In the genomic region with DNA sequence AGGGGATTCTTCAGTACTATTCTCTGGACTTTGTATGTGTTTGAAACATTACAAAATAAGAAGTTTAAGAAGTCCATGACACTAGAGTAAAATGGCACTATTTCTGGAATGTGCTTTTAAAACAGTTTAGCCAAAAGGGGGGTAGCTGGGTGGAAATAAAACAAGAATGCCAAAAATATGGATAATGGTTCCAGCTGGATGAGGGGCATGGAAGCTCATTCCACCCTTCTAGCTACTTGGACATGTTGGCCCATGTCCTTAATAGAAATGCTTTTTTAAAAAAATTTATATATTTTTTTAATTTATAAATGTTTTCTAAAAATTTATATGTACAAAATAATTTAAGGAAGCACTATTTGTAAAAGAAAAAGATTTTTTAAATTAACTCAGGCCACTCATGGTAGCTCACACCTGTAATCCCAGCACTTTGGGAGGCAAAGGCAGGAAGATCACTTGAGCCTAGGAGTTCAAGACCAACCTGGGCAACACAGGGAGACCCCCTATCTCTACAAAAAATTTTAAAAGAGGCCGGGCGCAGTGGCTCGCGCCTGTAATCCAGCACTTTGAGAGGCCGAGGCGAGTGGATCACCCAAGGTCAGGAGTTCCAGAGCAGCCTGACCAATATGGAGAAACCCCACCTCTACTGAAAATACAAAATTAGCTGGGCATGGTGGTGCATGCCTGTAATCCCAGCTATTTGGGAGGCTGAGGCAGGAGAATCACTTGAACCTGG, we compare ENCODE assay signal across 9 cellular contexts. TPM values are rescaled to one million over a fixed set of nuclear protein-coding genes. Genes with fewer than 3 reads are reported as not detected.
DNase-seq lines count a peak whose midpoint lies in the region; ATAC-seq and TF ChIP-seq lines count a peak whose summit lies in the region.
"Had no signal": no experiment of that assay in that cellular context is flagged by ENCODE, and none has a peak within 500 bp of the region (broad histone marks: within the 10 kb centered on the region; RNA-seq: fewer than 3 reads in every experiment).

No MANE protein-coding gene starts in this region.

- TF ChIP-seq CTCF in CD14-positive monocyte (IDR thresholded peaks at IDR 0.05) (no peak), OCI-LY3 (IDR thresholded peaks at IDR 0.05; ENCODE audit: low read depth, low read length) (no peak), endodermal cell (conservative IDR thresholded peaks at IDR 0.05) (no peak), ovary (IDR thresholded peaks at IDR 0.05) (no peak)

- no peak overlapping the region for H2BK12ac ChIP-seq in trophoblast cell (ENCODE audit: low read length)

- peaks cover 32 to 38% of the 10 kb centered on the region in 2 donors for H3K36me3 Mint-ChIP-seq in CD14-positive monocyte
- peaks cover 13% of the 10 kb centered on the region for H3K36me3 Mint-ChIP-seq in endodermal cell (ENCODE audit: low read depth)

- H3K79me2 ChIP-seq in OCI-LY3 (ENCODE audit: low read length) (peaks cover 76% of the 10 kb centered on the region), trophoblast cell (ENCODE audit: control insufficient read depth, insufficient read depth, low read length, poor library complexity) (peaks cover 15% of the 10 kb centered on the region)

- H3K4me1 Mint-ChIP-seq in CD14-positive monocyte (peaks cover 34% of the 10 kb centered on the region), endodermal cell (peaks cover 26% of the 10 kb centered on the region)

- no peak for TF ChIP-seq EP300 in ovary (IDR thresholded peaks at IDR 0.05)

- peak overlapping the region; percentile 49 for H3K4me3 ChIP-seq in OCI-LY3 (ENCODE audit: low read length)
- no peak overlapping the region for H3K4me3 ChIP-seq in endodermal cell (ENCODE audit: low read length)
- no peak overlapping the region for H3K4me3 ChIP-seq in trophoblast cell (ENCODE audit: low read depth, low read length)
- no peak overlapping the region for H3K4me3 ChIP-seq in ovary

- peak overlapping the region; percentile 68 for H2BK120ac ChIP-seq in trophoblast cell (ENCODE audit: insufficient read depth, low read length, poor library complexity)

- no peaks in the 10 kb centered on the region for H4K20me1 ChIP-seq in OCI-LY3 (ENCODE audit: insufficient read depth, low read length)

- no peaks in the 10 kb centered on the region for H3K27me3 ChIP-seq in OCI-LY3 (ENCODE audit: low read depth, low read length)
- H3K27me3 ChIP-seq in endodermal cell (ENCODE audit: control insufficient read depth, insufficient read depth, low read length, poor library complexity, severe bottlenecking): no peaks in the 10 kb centered on the region
- no peaks in the 10 kb centered on the region for H3K27me3 ChIP-seq in trophoblast cell (ENCODE audit: insufficient read depth, low read length)
- no peaks in the 10 kb centered on the region for H3K27me3 ChIP-seq in ovary

- H3K4ac ChIP-seq in trophoblast cell (ENCODE audit: low read depth, low read length): no peak overlapping the region

- no peak overlapping the region for H4K91ac ChIP-seq in trophoblast cell (ENCODE audit: low read depth, low read length)

- intact Hi-C loops in CD14-positive monocyte (cut with micrococcal nuclease): loop anchor here in 1 of 2 donors (5.0 kb wide), 1 partner anchor 552 kb away; no protein-coding TSS in a partner anchor
- intact Hi-C loops in ovary (cut with DNase I): no loop called here

- H2AFZ ChIP-seq in OCI-LY3 (ENCODE audit: low read depth, low read length) (no peak overlapping the region), trophoblast cell (ENCODE audit: insufficient read depth, low read length, poor library complexity) (no peak overlapping the region)

- no peak for TF ChIP-seq POLR2A in ovary (IDR thresholded peaks at IDR 0.05)

- H3K14ac ChIP-seq in trophoblast cell (ENCODE audit: low read length): no peak overlapping the region

- ATAC-seq in HG03139 (IDR thresholded peaks at IDR 0.05; ENCODE audit: unreplicated experiment): no peak

- no peak overlapping the region for H3K18ac ChIP-seq in trophoblast cell (ENCODE audit: low read length)

- H3K36me3 ChIP-seq in OCI-LY3 (replicated peaks; ENCODE audit: low read depth, low read length): peaks cover 20% of the 10 kb centered on the region
- H3K36me3 ChIP-seq in endodermal cell (ENCODE audit: control insufficient read depth, insufficient read depth, low read length): peaks cover 22% of the 10 kb centered on the region
- H3K36me3 ChIP-seq in trophoblast cell (ENCODE audit: control insufficient read depth in 1 of 2, insufficient read depth in 2 of 2, low read length in 2 of 2): peaks cover 2% of the 10 kb centered on the region in 2 experiments
- H3K36me3 ChIP-seq in ovary: no peaks in the 10 kb centered on the region

- no peak overlapping the region for H4K12ac ChIP-seq in trophoblast cell (ENCODE audit: low read depth, low read length)

- H3K23ac ChIP-seq in trophoblast cell (ENCODE audit: low read length): no peak overlapping the region

- no peak for DNase-seq in CD14-positive monocyte (ENCODE audit: low spot score)
- DNase-seq in endodermal cell: no peak
- no peak for DNase-seq in trophoblast cell
- no peak for DNase-seq in activated gamma-delta T cell treated with Interleukin-2 at 50 U/mL for 16 hours
- no peak for DNase-seq in ovary
- no peak for DNase-seq in NCI-H146 (lab: John Stamatoyannopoulos, UW)
- DNase-seq: NCI-H1417 had no signal

- H3K9me3 Mint-ChIP-seq in CD14-positive monocyte (no peaks in the 10 kb centered on the region), endodermal cell (no peaks in the 10 kb centered on the region)

- H3K27ac ChIP-seq in OCI-LY3 (ENCODE audit: low read length): peak overlapping the region; percentile 100
- no peak overlapping the region for H3K27ac ChIP-seq in endodermal cell (ENCODE audit: low read depth, low read length)
- H3K27ac ChIP-seq in trophoblast cell (ENCODE audit: low read depth, low read length): peak overlapping the region; percentile 41
- H3K27ac ChIP-seq in ovary: peak overlapping the region in 1 of 2 donors; percentile 70

- H3K27ac Mint-ChIP-seq in CD14-positive monocyte (peak overlapping the region; percentile 85 to 96 (median 94)), endodermal cell (peak overlapping the region; percentile 26)

- peaks cover 5% of the 10 kb centered on the region for H3K79me1 ChIP-seq in trophoblast cell (ENCODE audit: low read length)

- no peaks in the 10 kb centered on the region for H3K9me3 ChIP-seq in OCI-LY3 (ENCODE audit: insufficient read depth, low read length)
- no peaks in the 10 kb centered on the region for H3K9me3 ChIP-seq in endodermal cell (ENCODE audit: control insufficient read depth, low read length)
- H3K9me3 ChIP-seq in trophoblast cell (ENCODE audit: insufficient read depth, low read depth, low read length): no peaks in the 10 kb centered on the region
- no peaks in the 10 kb centered on the region for H3K9me3 ChIP-seq in ovary

- peak overlapping the region; percentile 63 for H3K4me2 ChIP-seq in OCI-LY3 (ENCODE audit: low read length)
- H3K4me2 ChIP-seq in trophoblast cell (ENCODE audit: low read length): peak overlapping the region; percentile 5

- H3K9ac ChIP-seq in OCI-LY3 (ENCODE audit: low read length): peak overlapping the region; percentile 92
- H3K9ac ChIP-seq in endodermal cell (ENCODE audit: extremely low read depth, low read length, poor library complexity, severe bottlenecking): no peak overlapping the region
- H3K9ac ChIP-seq in trophoblast cell (ENCODE audit: low read length): no peak overlapping the region

- WGBS in endodermal cell (ENCODE audit: insufficient coverage in 1 of 2, insufficient read length in 1 of 2), 2 experiments: 92 to 95% methylated on average over 2 to 6 of the region's 6 CpGs
- WGBS in trophoblast cell (ENCODE audit: extremely low coverage, insufficient coverage, insufficient read length): no CpG with 5 or more reads among the region's 6 CpGs
- WGBS in ovary, 3 donors: 93 to 94% (median 93%) methylated on average over 6 of the region's 6 CpGs

- no peak overlapping the region for H2BK5ac ChIP-seq in trophoblast cell (ENCODE audit: low read depth, low read length, poor library complexity)

- peaks cover 0 to 1% (median 0%) of the 10 kb centered on the region in 3 donors for H3K27me3 Mint-ChIP-seq in CD14-positive monocyte (ENCODE audit: low read depth in 3 of 3)
- H3K27me3 Mint-ChIP-seq in endodermal cell (ENCODE audit: insufficient read depth): no peaks in the 10 kb centered on the region

- H4K8ac ChIP-seq in trophoblast cell (ENCODE audit: low read depth, low read length): no peak overlapping the region

- no peak overlapping the region for H2AK5ac ChIP-seq in trophoblast cell (ENCODE audit: low read length)

- H3K4me1 ChIP-seq in OCI-LY3 (ENCODE audit: low read length) (peaks cover 85% of the 10 kb centered on the region), endodermal cell (ENCODE audit: control insufficient read depth, insufficient read depth, low read length) (peaks cover 11% of the 10 kb centered on the region), trophoblast cell (ENCODE audit: control insufficient read depth in 1 of 2, insufficient read depth in 2 of 2, low read length in 2 of 2) (peaks cover 14 to 16% of the 10 kb centered on the region in 2 experiments), ovary (ENCODE audit: insufficient read depth) (peaks cover 21% of the 10 kb centered on the region)

- H3K4me3 Mint-ChIP-seq in CD14-positive monocyte (peak overlapping the region; percentile 72 to 79), endodermal cell (no peak overlapping the region)

RNA-seq across cellular contexts. Expression of a gene that starts 12.8 kb away (rescaled TPM):
- polyA plus RNA-seq in CD14-positive monocyte (10 to 100 TPM; 22.6 to 27.5 TPM), ovary (10 to 100 TPM; 34.9 to 57.6 TPM)
- total RNA-seq in endodermal cell (10 to 100 TPM; 37.7 to 38.5 TPM), ovary (10 to 100 TPM; 42.1 to 60.9 (median 50.7) TPM)
- 49.7 TPM for polyA plus RNA-seq in endodermal cell (2013, experiment 1 of 2)
- polyA plus RNA-seq in endodermal cell (2013, experiment 2 of 2): 47.6 TPM
- polyA plus RNA-seq in trophoblast cell (2013): 37.2 and 37.3 TPM in 2 replicates

RNA-seq across cellular contexts. Expression of a gene that starts 41.6 kb away (rescaled TPM):
- polyA plus RNA-seq in CD14-positive monocyte (10 to 100 TPM; 32.9 to 40.6 TPM), ovary (10 to 100 TPM; 35.1 to 39.2 TPM)
- total RNA-seq in endodermal cell (10 to 100 TPM; 16.4 to 20.8 TPM), ovary (10 to 100 TPM; 32.3 to 48.6 (median 40.6) TPM)
- 13.2 TPM for polyA plus RNA-seq in endodermal cell (2013, experiment 1 of 2)
- polyA plus RNA-seq in endodermal cell (2013, experiment 2 of 2): 13.6 TPM
- polyA plus RNA-seq in trophoblast cell (2013): 27.9 and 29.6 TPM in 2 replicates
